Comparison of ENCODE assay signal across 12 cellular contexts in genomic region chr1:42929434-42930177, GRCh38. TPM values are rescaled to one million over a fixed set of nuclear protein-coding genes. Genes with fewer than 3 reads are reported as not detected.
A peak's percentile ranks its signal among the peaks of the same experiment; 100 is the strongest.
DNase-seq lines count a peak whose midpoint lies in the region; ATAC-seq and TF ChIP-seq lines count a peak whose summit lies in the region.
"Had no signal": no experiment of that assay in that cellular context is flagged by ENCODE, and none has a peak within 500 bp of the region (broad histone marks: within the 10 kb centered on the region; RNA-seq: fewer than 3 reads in every experiment).

No MANE protein-coding gene starts in this region.

- no peak overlapping the region for H2AFZ ChIP-seq in H9 (ENCODE audit: low read length)

- no peak overlapping the region for H3K4ac ChIP-seq in H9 (ENCODE audit: low read depth, low read length)

- no peaks in the 10 kb centered on the region for H3K9me3 ChIP-seq in CD4-positive, alpha-beta T cell (ENCODE audit: control insufficient read depth, low read length)
- H3K9me3 ChIP-seq in H9 (ENCODE audit: control insufficient read depth, low read depth, low read length) (no peaks in the 10 kb centered on the region), ovary (no peaks in the 10 kb centered on the region)
- H3K9me3 ChIP-seq: body of pancreas, gastrocnemius medialis had no signal

- H3K79me2 ChIP-seq in H9 (ENCODE audit: insufficient read depth, low read length), result peaks cover 3% of the 10 kb centered on the region; the same call in 1 of the 2 replicates

- peak overlapping the region; percentile 91 for H3K27ac Mint-ChIP-seq in CD4-positive, alpha-beta T cell
- H3K27ac Mint-ChIP-seq in H9 (peak overlapping the region in 2 of 3 experiments; percentile 39 to 96; a peak in 4 of 7 replicates), natural killer cell (peak overlapping the region; percentile 96 to 98)
- H3K27ac Mint-ChIP-seq in activated naive CD8-positive, alpha-beta T cell, result peak overlapping the region; percentile 73

- ATAC-seq in CD4-positive, alpha-beta T cell (ENCODE audit: poor library complexity), result no peak
- ATAC-seq in natural killer cell (no peak), HG02885 (IDR thresholded peaks at IDR 0.05; ENCODE audit: poor library complexity, unreplicated experiment) (no peak), HG03457 (IDR thresholded peaks at IDR 0.05; ENCODE audit: unreplicated experiment) (no peak)
- ATAC-seq: body of pancreas, gastrocnemius medialis had no signal

- no peaks in the 10 kb centered on the region for H3K79me1 ChIP-seq in H9 (ENCODE audit: insufficient read depth, low read depth, low read length, poor library complexity, severe bottlenecking)

- H4K5ac ChIP-seq in H9 (ENCODE audit: insufficient read length, low read depth, low read length), result no peak overlapping the region

- H3K4me1 ChIP-seq in H9 (ENCODE audit: insufficient read depth, low read length) (no peaks in the 10 kb centered on the region; the same call in 1 of the 2 replicates), ovary (ENCODE audit: insufficient read depth) (no peaks in the 10 kb centered on the region)

- H2BK120ac ChIP-seq in H9 (ENCODE audit: low read depth, low read length, poor library complexity, severe bottlenecking), result no peak overlapping the region

- H3K4me3 ChIP-seq in ovary, result no peak overlapping the region
- H3K4me3 ChIP-seq: body of pancreas, gastrocnemius medialis had no signal

- no peak overlapping the region for H2BK20ac ChIP-seq in H9 (ENCODE audit: low read depth, low read length, poor library complexity, severe bottlenecking)

- no peak overlapping the region; the same call in 1 of the 2 replicates for H3K14ac ChIP-seq in H9 (ENCODE audit: insufficient read depth, low read length)

- no peak for TF ChIP-seq POLR2A in ovary (IDR thresholded peaks at IDR 0.05)

- no peak overlapping the region for H3T11ph ChIP-seq in H9 (ENCODE audit: low read length)

- peaks cover 84% of the 10 kb centered on the region for H3K36me3 Mint-ChIP-seq in CD4-positive, alpha-beta T cell (ENCODE audit: low read depth)
- H3K36me3 Mint-ChIP-seq in H9 (ENCODE audit: insufficient read depth in 1 of 3, low read depth in 3 of 3) (peaks cover 64 to 87% (median 70%) of the 10 kb centered on the region in 3 experiments), natural killer cell (peaks cover 8% of the 10 kb centered on the region)
- H3K36me3 Mint-ChIP-seq in activated naive CD8-positive, alpha-beta T cell, result peaks cover 7% of the 10 kb centered on the region

- POLR2A ChIA-PET in CD4-positive, alpha-beta T cell (lab: Charles Lee), result interaction anchor here (1.2 kb wide), 1 partner anchor 28 kb away, joined by 3 read pairs; no protein-coding TSS in a partner anchor

- no peaks in the 10 kb centered on the region for H3K27me3 ChIP-seq in CD4-positive, alpha-beta T cell (ENCODE audit: control insufficient read depth, insufficient read depth, low read length)
- no peaks in the 10 kb centered on the region for H3K27me3 ChIP-seq in H9 (ENCODE audit: insufficient read depth, low read length)
- H3K27me3 ChIP-seq in ovary, result no peaks in the 10 kb centered on the region
- H3K27me3 ChIP-seq: body of pancreas had no signal

- peaks cover 69% of the 10 kb centered on the region for H3K4me1 Mint-ChIP-seq in CD4-positive, alpha-beta T cell (ENCODE audit: low read depth)
- H3K4me1 Mint-ChIP-seq in H9, result peaks cover 43 to 57% of the 10 kb centered on the region in 2 experiments
- H3K4me1 Mint-ChIP-seq in activated naive CD8-positive, alpha-beta T cell (ENCODE audit: low read depth), result peaks cover 62% of the 10 kb centered on the region
- peaks cover 74 to 81% of the 10 kb centered on the region in 2 donors for H3K4me1 Mint-ChIP-seq in natural killer cell

- no peak overlapping the region for H3K27ac ChIP-seq in CD4-positive, alpha-beta T cell (ENCODE audit: low read depth, low read length)
- H3K27ac ChIP-seq in H9 (ENCODE audit: insufficient read length, low read depth, low read length) (no peak overlapping the region), ovary (no peak overlapping the region)
- H3K27ac ChIP-seq: body of pancreas, gastrocnemius medialis had no signal

- no peak for DNase-seq in CD4-positive, alpha-beta T cell
- DNase-seq in H9, result no peak
- no peak for DNase-seq in natural killer cell
- DNase-seq in ovary, result no peak
- DNase-seq in activated gamma-delta T cell (lab: John Stamatoyannopoulos, UW), result no peak
- DNase-seq: body of pancreas; effector memory CD4-positive, alpha-beta T cell; gastrocnemius medialis; GF-D8 had no signal

- CTCF ChIA-PET in CD4-positive, alpha-beta T cell (lab: Charles Lee), result no interaction called here

- no peak overlapping the region for H3K18ac ChIP-seq in H9 (ENCODE audit: insufficient read length, low read depth, low read length)

- no peaks in the 10 kb centered on the region for H3K27me3 Mint-ChIP-seq in CD4-positive, alpha-beta T cell
- H3K27me3 Mint-ChIP-seq in H9 (ENCODE audit: low read depth) (no peaks in the 10 kb centered on the region), natural killer cell (ENCODE audit: low read depth in 2 of 2) (no peaks in the 10 kb centered on the region)
- H3K27me3 Mint-ChIP-seq in activated naive CD8-positive, alpha-beta T cell, result no peaks in the 10 kb centered on the region

- no peaks in the 10 kb centered on the region for H3K36me3 ChIP-seq in ovary
- H3K36me3 ChIP-seq: gastrocnemius medialis had no signal

- H4K20me1 ChIP-seq in H9 (ENCODE audit: control insufficient read depth, insufficient read depth, insufficient read length), result no peaks in the 10 kb centered on the region

- no peak overlapping the region for H4K8ac ChIP-seq in H9 (replicated peaks; ENCODE audit: insufficient read length, low read depth, low read length)

- no peak overlapping the region for H2BK5ac ChIP-seq in H9 (ENCODE audit: insufficient read length, low read length)

- H3K4me2 ChIP-seq in H9 (ENCODE audit: insufficient read depth, insufficient read length, low read length), result no peak overlapping the region

- H3K9ac ChIP-seq in H9 (ENCODE audit: extremely low read depth, insufficient read length, low read length), result no peak overlapping the region

- intact Hi-C loops in CD4-positive, alpha-beta T cell (cut with DNase I, micrococcal nuclease), result loop anchor here in 1 of 2 experiments (5.0 to 10.0 kb wide), 2 partner anchors 247 to 475 kb away; partner anchors contain the start of genes PPCS, YBX1 and ZMYND12
- intact Hi-C loops in natural killer cell (cut with micrococcal nuclease), result loop anchor here (10.0 kb wide), 2 partner anchors 465 to 1035 kb away; partner anchors contain the start of gene CCDC30
- intact Hi-C loops in ovary (cut with DNase I), result loop anchor here in 1 of 4 donors (10.0 kb wide), 1 partner anchor 165 kb away; the partner anchor contains the start of genes C1orf50 and P3H1

- no CpG with 5 or more reads among the region's 26 CpGs for whole genome bisulfite sequencing in H9 (ENCODE audit: extremely low coverage, insufficient read length, low lambda C conversion rate)
- 85 to 90% (median 88%) methylated on average over 26 of the region's 26 CpGs for WGBS in ovary, 3 donors

- no peak overlapping the region for H3K4me3 Mint-ChIP-seq in CD4-positive, alpha-beta T cell
- H3K4me3 Mint-ChIP-seq in H9 (no peak overlapping the region), natural killer cell (peak overlapping the region; percentile 88)
- H3K4me3 Mint-ChIP-seq in activated naive CD8-positive, alpha-beta T cell, result peak overlapping the region; percentile 27

- TF ChIP-seq EP300 in ovary (IDR thresholded peaks at IDR 0.05), result no peak

- H4K91ac ChIP-seq in H9 (ENCODE audit: insufficient read length, low read depth, low read length), result no peak overlapping the region

- no peak for TF ChIP-seq CTCF in CD4-positive, alpha-beta T cell (IDR thresholded peaks at IDR 0.05)
- TF ChIP-seq CTCF in H9 (conservative IDR thresholded peaks at IDR 0.05) (no peak), natural killer cell (IDR thresholded peaks at IDR 0.05) (no peak), ovary (IDR thresholded peaks at IDR 0.05) (no peak)

- H2BK12ac ChIP-seq in H9 (ENCODE audit: insufficient read length, low read depth, low read length), result no peak overlapping the region

- H2AK5ac ChIP-seq in H9 (ENCODE audit: insufficient read length, low read length), result no peak overlapping the region

- no peaks in the 10 kb centered on the region for H3K9me3 Mint-ChIP-seq in CD4-positive, alpha-beta T cell
- no peaks in the 10 kb centered on the region for H3K9me3 Mint-ChIP-seq in H9
- H3K9me3 Mint-ChIP-seq in activated naive CD8-positive, alpha-beta T cell (ENCODE audit: low read depth), result no peaks in the 10 kb centered on the region
- no peaks in the 10 kb centered on the region for H3K9me3 Mint-ChIP-seq in natural killer cell

- no peak overlapping the region for H3K23ac ChIP-seq in H9 (ENCODE audit: insufficient read length, low read depth, low read length)

- peaks cover 4% of the 10 kb centered on the region for H3K23me2 ChIP-seq in H9 (ENCODE audit: insufficient read length, low read depth, low read length, poor library complexity, severe bottlenecking)

- no peak overlapping the region for H3K56ac ChIP-seq in H9 (ENCODE audit: insufficient read length, low read depth, low read length)

- no peak overlapping the region for H2BK15ac ChIP-seq in H9 (ENCODE audit: low read depth, low read length)

RNA-seq across cellular contexts. Expression of gene SLC2A1, which starts 29.1 kb away (rescaled TPM):
- total RNA-seq in CD4-positive, alpha-beta T cell, result 10 to 100 TPM; 78.6 to 80.9 TPM
- total RNA-seq in H9 (2021) (186 and 187 TPM in 2 replicates), natural killer cell (100 to 1,000 TPM in 1 of 3 donors, 10 to 100 TPM in 2; 94.7 to 143 (median 95.1) TPM), ovary (10 to 100 TPM; 10.3 to 65.4 (median 26.0) TPM)
- 10 to 100 TPM; 11.4 to 11.7 TPM for polyA plus RNA-seq in ovary

Comparison
In these comparisons a context has a peak if more than half of its experiments do, and no peak if none do; other contexts are left out.
1. H3K4me3 Mint-ChIP-seq: peak in activated naive CD8-positive, alpha-beta T cell (single experiment) and natural killer cell (single experiment); none in CD4-positive, alpha-beta T cell (single experiment) and H9 (0 of 2).
2. Peak in every context shown above with its lines, with median percentiles within 50 percentile points of each other: H3K27ac Mint-ChIP-seq.